Comparison of ENCODE assay signal across 1 cellular context in the genomic region with DNA sequence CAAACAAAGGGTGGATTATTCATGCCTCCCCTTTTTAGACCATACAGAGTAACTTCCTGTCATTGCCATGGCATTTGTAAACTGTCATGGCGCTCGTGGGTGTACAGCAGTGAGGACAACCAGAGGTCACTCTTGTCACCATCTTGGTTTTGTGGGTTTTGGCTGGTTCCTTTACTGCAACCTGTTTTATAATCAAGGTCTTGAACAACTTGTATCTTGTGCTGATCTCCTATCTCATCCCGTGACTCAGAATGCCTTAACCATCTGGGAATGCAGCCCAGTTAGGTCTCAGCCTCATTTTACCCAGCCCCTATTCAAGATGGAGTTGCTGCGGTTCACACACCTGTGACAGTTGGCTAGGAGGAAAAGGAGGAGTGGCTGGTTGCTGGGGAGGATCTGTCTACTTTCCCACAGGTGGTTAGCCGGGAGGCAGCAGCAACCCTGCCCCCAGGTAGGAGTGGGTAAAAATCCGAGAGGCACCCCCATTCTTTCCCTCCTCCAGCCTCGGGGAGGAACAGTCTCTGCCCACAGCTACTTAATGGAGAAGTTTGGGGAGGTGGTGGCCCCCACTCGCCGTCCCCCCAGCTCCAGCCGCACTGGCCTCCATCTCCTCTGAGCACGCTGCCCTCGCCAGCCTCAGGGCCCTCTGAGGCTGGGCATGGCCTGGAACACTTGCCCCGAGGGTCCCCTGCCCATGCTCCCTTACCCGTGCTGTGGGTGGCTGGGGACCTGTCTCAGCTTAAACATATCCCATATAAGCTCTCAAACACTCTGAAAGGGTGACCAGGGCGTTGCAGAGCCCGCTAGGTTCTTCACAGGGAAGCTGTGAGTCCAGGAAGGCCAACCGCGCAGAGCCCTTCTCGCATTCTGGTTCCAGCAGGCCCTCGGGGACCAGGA.
TF ChIP-seq lines count a peak whose summit lies in the region.

No MANE protein-coding gene starts in this region.

TF ChIP-seq in HepG2, 621 proteins besides CTCF, POLR2A, EP300 and RAD21:
- no peak for TF ChIP-seq TBX2 (CRISPR knock-in tag; IDR thresholded peaks at IDR 0.05; ENCODE audit: borderline replicate concordance)
- TF ChIP-seq CSRNP2 (CRISPR knock-in tag; conservative IDR thresholded peaks at IDR 0.05; ENCODE audit: low read depth): no peak
- no peak for TF ChIP-seq ZC3H13 (CRISPR knock-in tag; IDR thresholded peaks at IDR 0.05)
- 0 out of 4 replicates have a peak, but pooled peaks of 1 of the 2 experiments have one; percentile 3 for TF ChIP-seq HMGXB4 (CRISPR knock-in tag; IDR thresholded peaks at IDR 0.05; ENCODE audit: borderline replicate concordance in 1 of 2, low read depth in 1 of 2)
- TF ChIP-seq ZSCAN20 (CRISPR knock-in tag; IDR thresholded peaks at IDR 0.05; ENCODE audit: borderline replicate concordance): no peak
- no peak for TF ChIP-seq ZBTB33 (CRISPR knock-in tag; IDR thresholded peaks at IDR 0.05)
- peak; percentile 26 for TF ChIP-seq ZNF883 (CRISPR knock-in tag; IDR thresholded peaks at IDR 0.05; ENCODE audit: not compliant biosample characterization)
- TF ChIP-seq ZSCAN5A (CRISPR knock-in tag; IDR thresholded peaks at IDR 0.05; ENCODE audit: borderline replicate concordance): no peak
- no peak for TF ChIP-seq SMYD3 (CRISPR knock-in tag; IDR thresholded peaks at IDR 0.05)
- TF ChIP-seq RAD51 (IDR thresholded peaks at IDR 0.05; ENCODE audit: borderline replicate concordance): no peak
- 0 out of 2 replicates have a peak, but pooled peaks have one; percentile 54 for TF ChIP-seq ZNF572 (CRISPR knock-in tag; IDR thresholded peaks at IDR 0.05)
- no peak for TF ChIP-seq ZNF773 (CRISPR knock-in tag; IDR thresholded peaks at IDR 0.05; ENCODE audit: borderline replicate concordance)
- no peak for TF ChIP-seq ZNF841 (CRISPR knock-in tag; IDR thresholded peaks at IDR 0.05; ENCODE audit: borderline replicate concordance)
- TF ChIP-seq BATF2 (CRISPR knock-in tag; IDR thresholded peaks at IDR 0.05): no peak
- TF ChIP-seq ZNF687 (CRISPR knock-in tag; IDR thresholded peaks at IDR 0.05): 0 out of 2 replicates have a peak, but pooled peaks have one; percentile 18
